27 cellular contexts compared by ENCODE assay signal in genomic region chr1:91777196-91777595, GRCh38.
DNase-seq lines count a peak whose midpoint lies in the region; ATAC-seq, FAIRE-seq and TF ChIP-seq lines count a peak whose summit lies in the region.
"Had no signal": no experiment of that assay in that cellular context is flagged by ENCODE, and none has a peak within 500 bp of the region (broad histone marks: within the 10 kb centered on the region; RNA-seq: fewer than 3 reads in every experiment).

No MANE protein-coding gene starts in this region.

- H3K9ac ChIP-seq in liver (ENCODE audit: low read depth in 1 of 2, low read length in 2 of 2): no peak overlapping the region
- H3K9ac ChIP-seq in HepG2 (ENCODE audit: insufficient read depth, low read depth, low read length): no peak overlapping the region

- POLR2A ChIA-PET in HepG2 (lab: Yijun Ruan, JAX): no interaction called here

- H3K9me3 ChIP-seq in liver (ENCODE audit: control insufficient read depth in 4 of 4, low read length in 3 of 4): no peaks in the 10 kb centered on the region
- H3K9me3 ChIP-seq in HepG2 (ENCODE audit: low read length): no peaks in the 10 kb centered on the region
- H3K9me3 ChIP-seq in esophagus squamous epithelium: no peaks in the 10 kb centered on the region
- H3K9me3 ChIP-seq: heart left ventricle, ovary, upper lobe of right lung had no signal

- no peak overlapping the region for H3K4me3 ChIP-seq in liver (ENCODE audit: low read depth in 1 of 3, low read length in 3 of 3)
- H3K4me3 ChIP-seq in HepG2 (replicated peaks in 1 of 3; ENCODE audit: insufficient read depth in 1 of 3, low read depth in 2 of 3, low read length in 3 of 3): no peak overlapping the region
- H3K4me3 ChIP-seq in esophagus squamous epithelium: no peak overlapping the region
- H3K4me3 ChIP-seq: heart left ventricle, lung, ovary, PC-9, SK-N-MC, skin epidermis, upper lobe of right lung had no signal

- H2AFZ ChIP-seq in HepG2 (ENCODE audit: low read length): no peak overlapping the region
- H2AFZ ChIP-seq: PC-9 had no signal

- H3K27me3 ChIP-seq in liver (ENCODE audit: control insufficient read depth in 4 of 4, insufficient read depth in 4 of 4, low read length in 3 of 4) (no peaks in the 10 kb centered on the region), HepG2 (ENCODE audit: control insufficient read depth in 1 of 2, insufficient read depth in 2 of 2, low read length in 2 of 2) (no peaks in the 10 kb centered on the region), esophagus squamous epithelium (no peaks in the 10 kb centered on the region)
- H3K27me3 ChIP-seq: heart left ventricle, ovary, upper lobe of right lung had no signal

- no peak for FAIRE-seq in HepG2 (lab: Jason Lieb, UNC)
- FAIRE-seq: GM19239 had no signal

- H3K4me1 ChIP-seq in liver (ENCODE audit: control insufficient read depth in 4 of 4, insufficient read depth in 4 of 4, low read length in 3 of 4): peaks cover 14 to 31% (median 23%) of the 10 kb centered on the region in 4 donors
- no peaks in the 10 kb centered on the region; the same call in 1 of the 2 replicates for H3K4me1 ChIP-seq in HepG2 (ENCODE audit: insufficient read depth, low read length)
- peaks cover 0 to 85% (median 21%) of the 10 kb centered on the region in 3 donors for H3K4me1 ChIP-seq in esophagus squamous epithelium

- CTCF ChIA-PET in HepG2 (lab: Yijun Ruan, JAX; ENCODE audit: low intra/inter-chr PET ratio, low total read pairs): no interaction called here

- ATAC-seq in HepG2 (no peak), GM21723 (IDR thresholded peaks at IDR 0.05; ENCODE audit: unreplicated experiment) (no peak)
- ATAC-seq: activated T-cell treated with anti-CD3 and anti-CD28 coated beads, Interleukin-2, amount 50 U/mL, for 72 hours; naive thymus-derived CD8-positive, alpha-beta T cell; upper lobe of right lung had no signal

- H3K4me2 ChIP-seq in HepG2 (ENCODE audit: low read depth, low read length): no peak overlapping the region
- H3K4me2 ChIP-seq: PC-9 had no signal

- H3K27me3 Mint-ChIP-seq in nephron progenitor cell (ENCODE audit: low read depth, poor library complexity): peaks cover 3% of the 10 kb centered on the region
- H3K27me3 Mint-ChIP-seq: CD4-positive, alpha-beta T cell; naive thymus-derived CD8-positive, alpha-beta T cell had no signal

- H3K9me3 Mint-ChIP-seq in nephron progenitor cell: no peaks in the 10 kb centered on the region
- H3K9me3 Mint-ChIP-seq: CD4-positive, alpha-beta T cell had no signal

- H3K36me3 ChIP-seq in liver (ENCODE audit: control insufficient read depth in 4 of 4, insufficient read depth in 3 of 4, low read depth in 1 of 4, low read length in 3 of 4): no peaks in the 10 kb centered on the region
- peaks cover 25 to 75% of the 10 kb centered on the region in 2 experiments for H3K36me3 ChIP-seq in HepG2 (replicated peaks in 1 of 2; ENCODE audit: control insufficient read depth in 1 of 2, insufficient read depth in 2 of 2, low read length in 2 of 2)
- H3K36me3 ChIP-seq in esophagus squamous epithelium: peaks cover 0 to 1% (median 0%) of the 10 kb centered on the region in 3 donors
- H3K36me3 ChIP-seq: heart left ventricle, ovary, upper lobe of right lung had no signal

- H3K27ac ChIP-seq in liver (ENCODE audit: low read depth in 1 of 2, low read length in 2 of 2) (peak overlapping the region; percentile 75 to 76), HepG2 (ENCODE audit: extremely low read length, insufficient read depth, low read length) (no peak overlapping the region), esophagus squamous epithelium (peak overlapping the region in 3 of 4 donors; percentile 65 to 75 (median 70))
- H3K27ac ChIP-seq: heart left ventricle, ovary, PC-9, SK-N-MC, upper lobe of right lung had no signal

- TF ChIP-seq POLR2A in HepG2 (IDR thresholded peaks at IDR 0.05; ENCODE audit: insufficient read depth in 1 of 2, low read depth in 2 of 2, low read length in 2 of 2) (no peak), esophagus squamous epithelium (IDR thresholded peaks at IDR 0.05) (no peak)

- in situ Hi-C loops in HepG2 (cut with HindIII; ENCODE audit: extremely low pct_ligation_motif_present, low pct_unique_long_range_greater_than_20kb): no loop called here

- peaks cover 3% of the 10 kb centered on the region; the same call in 1 of the 2 replicates for H4K20me1 ChIP-seq in HepG2 (ENCODE audit: insufficient read depth, low read length)

- no peak overlapping the region for H3K4me3 Mint-ChIP-seq in nephron progenitor cell
- H3K4me3 Mint-ChIP-seq: activated T-cell treated with anti-CD3 and anti-CD28 coated beads, Interleukin-2, amount 50 U/mL, for 72 hours; CD4-positive, alpha-beta T cell had no signal

- H3K4me1 Mint-ChIP-seq in nephron progenitor cell: peaks cover 42% of the 10 kb centered on the region

- no peak for DNase-seq in HepG2 (ENCODE audit: low spot score)
- no peak for DNase-seq in esophagus squamous epithelium (lab: John Stamatoyannopoulos, UW)
- no peak for DNase-seq in nephron progenitor cell
- DNase-seq in NCI-H1436 (lab: John Stamatoyannopoulos, UW): no peak
- DNase-seq in DMS 273 (lab: John Stamatoyannopoulos, UW; ENCODE audit: unreplicated experiment): no peak
- DNase-seq: activated CD4-positive, alpha-beta T cell treated with anti-CD3 and anti-CD28 coated beads, Interleukin-2, amount 50 U/mL, for 4 hours; activated naive CD4-positive, alpha-beta T cell treated with Interleukin-2 at 50 U/mL for 16 hours; activated T-cell treated with anti-CD3 and anti-CD28 coated beads, Interleukin-2, amount 50 U/mL, for 72 hours; CD4-positive, alpha-beta T cell; central memory CD4-positive, alpha-beta T cell; cortex of kidney; effector memory CD4-positive, alpha-beta T cell; erythroblast; GOT3; heart left ventricle; naive thymus-derived CD8-positive, alpha-beta T cell; NCI-H1092; ovary; PC-9; stimulated activated naive CD4-positive, alpha-beta T cell; upper lobe of right lung had no signal

- TF ChIP-seq RAD21 in liver (IDR thresholded peaks at IDR 0.05) (no peak), HepG2 (CRISPR knock-in tag; IDR thresholded peaks at IDR 0.05) (no peak)

- intact Hi-C loops in HepG2 (cut with micrococcal nuclease; ENCODE audit: unreplicated experiment): no loop called here
- intact Hi-C loops in esophagus squamous epithelium (cut with DNase I): no loop called here

- 34% methylated on average over 1 of the region's 1 CpG for WGBS in liver
- WGBS in HepG2 (ENCODE audit: low lambda C conversion rate): 88% methylated on average over 1 of the region's 1 CpG
- 35 to 50% methylated on average over 1 of the region's 1 CpG for WGBS in esophagus squamous epithelium, 2 donors

- no TSS peak for BruUV-seq in HepG2 (replicated peaks; lab: Mats Ljungman, UMichigan)

- peaks cover 27% of the 10 kb centered on the region for H3K79me2 ChIP-seq in HepG2 (ENCODE audit: insufficient read depth, low read length)

- peak overlapping the region; percentile 60 for H3K27ac Mint-ChIP-seq in nephron progenitor cell
- H3K27ac Mint-ChIP-seq: activated T-cell treated with anti-CD3 and anti-CD28 coated beads, Interleukin-2, amount 50 U/mL, for 72 hours; CD4-positive, alpha-beta T cell had no signal

- no peak for TF ChIP-seq EP300 in HepG2 (IDR thresholded peaks at IDR 0.05; ENCODE audit: low read depth in 2 of 2, low read length in 2 of 2)
- TF ChIP-seq EP300 in HepG2 (CRISPR knock-in tag; IDR thresholded peaks at IDR 0.05; ENCODE audit: borderline replicate concordance): no peak

- TF ChIP-seq CTCF in liver (IDR thresholded peaks at IDR 0.05; ENCODE audit: low read depth, low read length, missing input control): no peak
- TF ChIP-seq CTCF in HepG2 (CRISPR knock-in tag; IDR thresholded peaks at IDR 0.05): no peak
- no peak for TF ChIP-seq CTCF in esophagus squamous epithelium (IDR thresholded peaks at IDR 0.05)
- no peak for TF ChIP-seq CTCF in nephron progenitor cell (IDR thresholded peaks at IDR 0.05)

- H3K36me3 Mint-ChIP-seq in nephron progenitor cell (ENCODE audit: low read depth): no peaks in the 10 kb centered on the region

TF ChIP-seq in liver, 16 proteins besides CTCF, POLR2A, EP300 and RAD21 (continues in another document):
- TF ChIP-seq ATF3 (IDR thresholded peaks at IDR 0.05) (no peak), GABPA (IDR thresholded peaks at IDR 0.05 in 1 of 2, conservative IDR thresholded peaks at IDR 0.05 in 1 of 2) (no peak), FOXA2 (IDR thresholded peaks at IDR 0.05) (no peak), TAF1 (conservative IDR thresholded peaks at IDR 0.05) (no peak), JUND (IDR thresholded peaks at IDR 0.05) (no peak), SP1 (IDR thresholded peaks at IDR 0.05) (no peak), RXRA (IDR thresholded peaks at IDR 0.05) (no peak)

TF ChIP-seq in HepG2, 621 proteins besides CTCF, POLR2A, EP300 and RAD21:
- TF ChIP-seq STAG1 (CRISPR knock-in tag; IDR thresholded peaks at IDR 0.05): no peak
